18 cellular contexts compared by ENCODE assay signal in the genomic region with DNA sequence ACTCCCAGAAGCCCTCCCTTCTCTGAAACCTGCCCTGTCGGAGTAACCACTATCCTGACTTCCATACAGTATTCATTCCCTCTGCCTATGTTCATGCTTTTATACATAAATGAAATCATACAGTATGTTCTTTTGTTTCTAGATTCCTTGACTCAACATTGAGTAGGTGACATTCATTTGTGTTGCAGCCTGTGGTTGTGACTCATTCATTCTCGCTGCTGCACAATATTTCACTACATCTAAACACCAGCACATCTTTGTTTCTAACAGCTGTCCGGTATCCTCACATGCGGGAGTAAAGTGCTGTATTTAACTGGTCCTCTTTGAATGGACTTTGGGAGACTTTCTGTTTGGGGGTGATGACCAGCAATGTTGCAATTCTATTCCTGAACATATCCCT.
DNase-seq lines count a peak whose midpoint lies in the region; ATAC-seq and TF ChIP-seq lines count a peak whose summit lies in the region.
"Had no signal": no experiment of that assay in that cellular context is flagged by ENCODE, and none has a peak within 500 bp of the region (broad histone marks: within the 10 kb centered on the region; RNA-seq: fewer than 3 reads in every experiment).

No MANE protein-coding gene starts in this region.

- H3F3A ChIP-seq in MM.1S (ENCODE audit: insufficient read depth, low read length), result no peaks in the 10 kb centered on the region

- H3K27me3 ChIP-seq in osteoblast (ENCODE audit: insufficient read depth, low read length), result peaks cover 44% of the 10 kb centered on the region
- H3K27me3 ChIP-seq in MM.1S (replicated peaks; ENCODE audit: insufficient read depth, low read length), result peaks cover 68% of the 10 kb centered on the region
- H3K27me3 ChIP-seq: cardiac muscle cell, thyroid gland had no signal

- H3K27ac ChIP-seq in osteoblast (ENCODE audit: low read depth, low read length), result no peak overlapping the region
- no peak overlapping the region for H3K27ac ChIP-seq in MM.1S (ENCODE audit: low read length)
- H3K27ac ChIP-seq: cardiac muscle cell, thyroid gland had no signal

- peaks cover 7% of the 10 kb centered on the region for H3K4me1 ChIP-seq in osteoblast (ENCODE audit: insufficient read depth, low read length)
- no peaks in the 10 kb centered on the region for H3K4me1 ChIP-seq in MM.1S (ENCODE audit: low read length)
- H3K4me1 ChIP-seq: thyroid gland had no signal

- H3K4me3 ChIP-seq in NB4 (ENCODE audit: low read depth, low read length) (no peak overlapping the region), choroid plexus epithelial cell (ENCODE audit: low read depth, low read length) (no peak overlapping the region), osteoblast (ENCODE audit: insufficient read depth, low read length) (no peak overlapping the region), MM.1S (ENCODE audit: low read length) (no peak overlapping the region)
- H3K4me3 ChIP-seq: cardiac muscle cell, thyroid gland had no signal

- TF ChIP-seq CTCF in NB4 (IDR thresholded peaks at IDR 0.05; ENCODE audit: low read depth, low read length) (no peak), choroid plexus epithelial cell (conservative IDR thresholded peaks at IDR 0.05; ENCODE audit: low read depth, low read length) (no peak), osteoblast (IDR thresholded peaks at IDR 0.05; ENCODE audit: extremely low read depth, low read depth, low read length) (no peak), MM.1S (IDR thresholded peaks at IDR 0.05; ENCODE audit: low read length) (no peak)

- ATAC-seq in HG03025 (IDR thresholded peaks at IDR 0.05; ENCODE audit: low FRiP score, unreplicated experiment) (no peak), HG03280 (IDR thresholded peaks at IDR 0.05; ENCODE audit: unreplicated experiment) (no peak)
- ATAC-seq: activated CD4-positive, CD25-positive, alpha-beta regulatory T cell treated with anti-CD3 and anti-CD28 coated beads, Interleukin-2, amount 50 U/mL, for 24 hours had no signal

- no peaks in the 10 kb centered on the region for H4K20me1 ChIP-seq in osteoblast (ENCODE audit: insufficient read depth, low read length)
- H4K20me1 ChIP-seq in MM.1S (ENCODE audit: insufficient read depth, low read length), result no peaks in the 10 kb centered on the region

- H3K9me3 ChIP-seq in osteoblast (ENCODE audit: low read depth, low read length) (peaks cover 3% of the 10 kb centered on the region), MM.1S (replicated peaks; ENCODE audit: insufficient read depth, low read length) (no peaks in the 10 kb centered on the region)
- H3K9me3 ChIP-seq: thyroid gland had no signal

- no peaks in the 10 kb centered on the region for H3K79me2 ChIP-seq in osteoblast (ENCODE audit: insufficient read depth, low read length)
- no peaks in the 10 kb centered on the region for H3K79me2 ChIP-seq in MM.1S (ENCODE audit: low read length)

- H3K9me2 ChIP-seq in MM.1S (replicated peaks; ENCODE audit: insufficient read depth, low read length), result no peaks in the 10 kb centered on the region

- DNase-seq in GM03348 (ENCODE audit: low spot score) (peak; percentile 65), NB4 (ENCODE audit: low read depth) (peak; percentile 15), choroid plexus epithelial cell (ENCODE audit: low read depth) (peak; percentile 81), osteoblast (ENCODE audit: insufficient read length, low spot score, missing footprints) (peak; percentile 60), MM.1S (no peak)
- DNase-seq: activated CD8-positive, alpha-beta memory T cell treated with anti-CD3 and anti-CD28 coated beads, Interleukin-2, amount 50 U/mL, for 48 hours; activated naive CD4-positive, alpha-beta T cell treated with anti-CD3 and anti-CD28 coated beads, Interleukin-2, amount 10 ng/mL, durations not matched to agents 7 days and 5 days; CD4-positive, CD25-positive, alpha-beta regulatory T cell; DMS79 treated with DMSO at 0.1 percent for 48 hours; GOT3; NCI-H1048; NCI-H748 treated with DMSO at 0.1 percent for 48 hours; stimulated activated CD4-positive, alpha-beta T cell treated with anti-CD3 and anti-CD28 coated beads, Interleukin-2, amount 100 ng/mL, for 48 hours; thyroid gland had no signal

- no peak overlapping the region for H3K9ac ChIP-seq in MM.1S (ENCODE audit: low read length)

- H3K4me2 ChIP-seq in osteoblast (ENCODE audit: insufficient read depth, low read length), result no peak overlapping the region
- H3K4me2 ChIP-seq in MM.1S (ENCODE audit: low read depth, low read length), result no peak overlapping the region

- TF ChIP-seq POLR2A in NB4 (IDR thresholded peaks at IDR 0.05; ENCODE audit: extremely low read depth, insufficient read length), result no peak

- H2AFZ ChIP-seq in osteoblast (ENCODE audit: low read length), result no peak overlapping the region
- H2AFZ ChIP-seq in MM.1S (ENCODE audit: low read length), result no peak overlapping the region

- H3K36me3 ChIP-seq in osteoblast (ENCODE audit: insufficient read depth, low read length) (no peaks in the 10 kb centered on the region), MM.1S (replicated peaks; ENCODE audit: insufficient read depth, low read length) (no peaks in the 10 kb centered on the region)
- H3K36me3 ChIP-seq: cardiac muscle cell, thyroid gland had no signal
